Comparison of ENCODE assay signal across 8 cellular contexts in the genomic region with DNA sequence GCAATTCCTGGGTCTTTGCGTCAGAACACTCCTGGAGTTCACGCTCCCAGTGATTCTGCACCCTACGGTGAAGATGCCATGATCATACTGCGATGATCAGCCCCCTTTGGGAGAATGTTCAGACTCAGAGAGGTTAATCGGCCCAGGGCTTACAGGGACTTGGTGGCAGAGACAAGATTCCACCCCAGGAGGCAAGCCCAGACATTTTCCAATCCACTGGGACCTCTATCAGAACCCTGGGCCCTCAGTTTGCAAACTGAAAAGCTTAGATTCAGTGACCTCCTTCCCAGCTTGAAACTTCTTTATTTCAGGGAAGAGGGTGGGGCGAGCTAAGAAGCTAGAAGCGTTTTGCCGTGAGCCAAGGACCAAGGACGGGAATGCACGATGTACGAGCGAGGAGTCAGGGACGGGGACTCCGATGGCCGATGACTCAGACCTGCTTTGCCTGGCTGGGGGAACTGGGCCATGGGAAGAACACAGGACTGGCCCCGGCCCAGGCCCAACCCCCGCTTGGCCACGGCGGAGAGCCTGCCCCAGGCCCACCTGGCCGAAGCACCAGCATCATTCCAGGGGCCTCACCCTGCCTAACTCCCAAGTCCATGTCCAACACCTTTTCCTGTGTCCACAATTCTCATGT. TPM values are rescaled to one million over a fixed set of nuclear protein-coding genes. Genes with fewer than 3 reads are reported as not detected.
DNase-seq lines count a peak whose midpoint lies in the region; ATAC-seq and TF ChIP-seq lines count a peak whose summit lies in the region.

No MANE protein-coding gene starts in this region.

- intact Hi-C loops in tibial artery (cut with DNase I; ENCODE audit: low total_unique reads): no loop called here

- no peaks in the 10 kb centered on the region for H3K9me3 ChIP-seq in lung (ENCODE audit: control insufficient read depth in 2 of 2, insufficient read depth in 1 of 2, low read length in 1 of 2)
- H3K9me3 ChIP-seq in tibial artery: no peaks in the 10 kb centered on the region

- H3K27me3 ChIP-seq in lung (ENCODE audit: control insufficient read depth, insufficient read depth) (no peaks in the 10 kb centered on the region), tibial artery (no peaks in the 10 kb centered on the region)

- TF ChIP-seq POLR2A in GM18505 (IDR thresholded peaks at IDR 0.05; ENCODE audit: borderline replicate concordance, extremely low read depth, insufficient read depth, insufficient read length): no peak

- H3K4me3 ChIP-seq in choroid plexus epithelial cell (ENCODE audit: low read depth, low read length) (no peak overlapping the region), lung (no peak overlapping the region), tibial artery (peak overlapping the region in 1 of 2 donors; percentile 23)

- ATAC-seq in lung (ENCODE audit: insufficient read depth, low FRiP score) (peak; percentile 9), GM18517 (IDR thresholded peaks at IDR 0.05; ENCODE audit: unreplicated experiment) (no peak), GM18505 (IDR thresholded peaks at IDR 0.05; ENCODE audit: unreplicated experiment) (no peak)

- H3K4me1 ChIP-seq in lung (ENCODE audit: control insufficient read depth in 2 of 2, insufficient read depth in 2 of 2, low read length in 2 of 2): peaks cover 0 to 19% of the 10 kb centered on the region in 2 donors
- H3K4me1 ChIP-seq in tibial artery: peaks cover 0 to 30% (median 14%) of the 10 kb centered on the region in 4 donors

- TF ChIP-seq CTCF in choroid plexus epithelial cell (conservative IDR thresholded peaks at IDR 0.05; ENCODE audit: low read depth, low read length) (no peak), lung (IDR thresholded peaks at IDR 0.05; ENCODE audit: control extremely low read depth, extremely low read depth) (no peak), tibial artery (IDR thresholded peaks at IDR 0.05) (no peak)

- DNase-seq in M059J (ENCODE audit: low read depth): peak; percentile 91
- peak; percentile 74 for DNase-seq in choroid plexus epithelial cell (ENCODE audit: low read depth)
- DNase-seq in lung (ENCODE audit: low spot score): no peak
- DNase-seq in tibial artery: peak; percentile 74 to 83
- DNase-seq in COR-L47 (lab: John Stamatoyannopoulos, UW): no peak
- no peak for DNase-seq in SHP77 treated with DMSO at 0.1 percent for 48 hours (lab: John Stamatoyannopoulos, UW)

- no peaks in the 10 kb centered on the region for H3K36me3 ChIP-seq in lung (ENCODE audit: control insufficient read depth in 2 of 2, insufficient read depth in 2 of 2, low read length in 2 of 2)
- no peaks in the 10 kb centered on the region for H3K36me3 ChIP-seq in tibial artery

- 75 to 77% methylated on average over 20 of the region's 20 CpGs for WGBS in lung, 2 donors

- peak overlapping the region; percentile 77 to 79 for H3K27ac ChIP-seq in lung (ENCODE audit: low read depth in 1 of 2, low read length in 1 of 2)
- H3K27ac ChIP-seq in tibial artery: peak overlapping the region; percentile 66 to 75

RNA-seq across cellular contexts. Expression of a gene that starts 34.7 kb away (rescaled TPM):
- total RNA-seq in M059J (2014; rRNA removed; shearing (Covaris generic)): 26.6 and 39.3 TPM in 2 replicates
- 10 to 100 TPM; 65.8 to 83.8 TPM for total RNA-seq in lung
- polyA plus RNA-seq in lung: 100 to 1,000 TPM; 143 to 545 TPM

RNA-seq across cellular contexts. Expression of a gene that starts 53.3 kb away (rescaled TPM):
- total RNA-seq in M059J (2014; rRNA removed; shearing (Covaris generic)): 26.2 and 32.3 TPM in 2 replicates
- 100 to 1,000 TPM in 1 of 2 donors, 10 to 100 TPM in 1; 90.6 to 104 TPM for total RNA-seq in lung
- polyA plus RNA-seq in lung: 10 to 100 TPM; 44.9 to 98.0 TPM

Comparison
In these comparisons a context has a peak if more than half of its experiments do, and no peak if none do; other contexts are left out.
1. DNase-seq: peak in M059J (single experiment), choroid plexus epithelial cell (single experiment) and tibial artery (2 of 2); none in lung (single experiment), COR-L47 (single experiment) and SHP77 treated with DMSO at 0.1 percent for 48 hours (single experiment).